In the genomic region with DNA sequence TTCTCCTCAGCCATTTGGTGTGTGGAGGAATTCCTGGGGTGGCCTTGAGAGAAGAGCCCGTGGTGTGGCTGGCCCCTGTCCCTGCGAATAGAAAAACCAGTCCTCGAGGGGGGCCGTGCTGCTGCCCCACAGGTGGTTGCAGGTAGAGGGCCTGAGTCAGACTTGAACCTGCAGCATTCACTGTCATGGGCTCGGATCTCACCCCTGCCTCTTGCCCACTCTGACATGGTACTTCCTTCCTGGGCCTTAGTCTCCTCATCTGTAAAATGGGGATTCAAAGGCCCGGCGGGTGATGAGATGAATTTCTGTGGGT, we compare ENCODE assay signal across 11 cellular contexts.
"Had no signal": no experiment of that assay in that cellular context is flagged by ENCODE, and none has a peak within 500 bp of the region (broad histone marks: within the 10 kb centered on the region; RNA-seq: fewer than 3 reads in every experiment).

No MANE protein-coding gene starts in this region.

- H3K4me3 ChIP-seq: esophagus muscularis mucosa, gastrocnemius medialis, left lung, lung, neural progenitor cell, pancreas, tibial artery, upper lobe of right lung, vagina had no signal

- H3K27ac ChIP-seq: esophagus muscularis mucosa, gastrocnemius medialis, left lung, neural progenitor cell, pancreas, tibial artery, upper lobe of right lung, vagina had no signal

- ATAC-seq: natural killer cell treated with Interleukin-12 subunit alpha and Interleukin-12 subunit beta and Interleukin-15 and Interleukin-18, amount 100 ng/mL, for 72 hours had no signal

- H2AFZ ChIP-seq: neural progenitor cell had no signal

- H3K27me3 ChIP-seq: esophagus muscularis mucosa, gastrocnemius medialis, left lung, neural progenitor cell, pancreas, tibial artery, upper lobe of right lung, vagina had no signal

- H3K4me1 ChIP-seq: neural progenitor cell, tibial artery, upper lobe of right lung had no signal

- H3K36me3 ChIP-seq: neural progenitor cell had no signal

- H3K9ac ChIP-seq: neural progenitor cell had no signal

- H3K9me3 ChIP-seq: esophagus muscularis mucosa, gastrocnemius medialis, left lung, pancreas, tibial artery, upper lobe of right lung, vagina had no signal

- FAIRE-seq: keratinocyte, pancreas had no signal

- H3K4me2 ChIP-seq: neural progenitor cell had no signal
